ENCODE assay signal across 21 cellular contexts in genomic region chr2:240629419-240629967, GRCh38. TPM values are rescaled to one million over a fixed set of nuclear protein-coding genes. Genes with fewer than 3 reads are reported as not detected.
DNase-seq lines count a peak whose midpoint lies in the region; ATAC-seq and TF ChIP-seq lines count a peak whose summit lies in the region.
"Had no signal": no experiment of that assay in that cellular context is flagged by ENCODE, and none has a peak within 500 bp of the region (broad histone marks: within the 10 kb centered on the region; RNA-seq: fewer than 3 reads in every experiment).

No MANE protein-coding gene starts in this region.

- in situ Hi-C loops in transverse colon (cut with MboI; ENCODE audit: low pct_ligation_motif_present in 1 of 4, low pct_unique_long_range_greater_than_20kb in 1 of 4, low sequenced_read_pairs in 3 of 4) = no loop called here

- H3K4me1 ChIP-seq in transverse colon = no peaks in the 10 kb centered on the region

- peaks cover 44% of the 10 kb centered on the region for H3K36me3 Mint-ChIP-seq in activated T-helper 2 cell treated with anti-CD3 and anti-CD28 coated beads, Interferon-gamma antibody, Interleukin-2, Interleukin-4, amounts not matched to agents 10 μg/mL and 5 μg/mL and 100 μg/mL, durations not matched to agents 14 hours and 24 hours and 36 hours (ENCODE audit: low read depth)
- no peaks in the 10 kb centered on the region for H3K36me3 Mint-ChIP-seq in natural killer cell

- peaks cover 17% of the 10 kb centered on the region for H3K4me1 Mint-ChIP-seq in activated T-helper 2 cell treated with anti-CD3 and anti-CD28 coated beads, Interferon-gamma antibody, Interleukin-2, Interleukin-4, amounts not matched to agents 10 μg/mL and 5 μg/mL and 100 μg/mL, durations not matched to agents 14 hours and 24 hours and 36 hours (ENCODE audit: low read depth)
- peaks cover 8 to 19% of the 10 kb centered on the region in 2 donors for H3K4me1 Mint-ChIP-seq in natural killer cell

- no peak overlapping the region for H3K4me3 ChIP-seq in transverse colon
- H3K4me3 ChIP-seq: GM12878, PC-9, SJSA1 had no signal

- TF ChIP-seq CTCF in natural killer cell (IDR thresholded peaks at IDR 0.05) (no peak), transverse colon (IDR thresholded peaks at IDR 0.05) (no peak)

- peak; percentile 1 for DNase-seq in activated CD4-positive, alpha-beta T cell treated with anti-CD3 and anti-CD28 coated beads for 1 hour
- no peak for DNase-seq in activated CD4-positive, alpha-beta T cell treated with anti-CD3 and anti-CD28 coated beads for 48 hours
- DNase-seq in activated T-helper 2 cell treated with anti-CD3 and anti-CD28 coated beads, Interferon-gamma antibody, Interleukin-2, Interleukin-4, amounts not matched to agents 10 μg/mL and 5 μg/mL and 100 μg/mL, durations not matched to agents 14 hours and 24 hours and 36 hours (ENCODE audit: low spot score) = no peak
- DNase-seq in natural killer cell = peak; percentile 11
- DNase-seq in transverse colon = peak; percentile 4
- DNase-seq in NCI-H187 treated with DMSO at 0.1 percent for 48 hours (lab: John Stamatoyannopoulos, UW) = no peak
- no peak for DNase-seq in medulla oblongata (ENCODE audit: extremely low spot score)
- DNase-seq: CD8-positive, alpha-beta T cell; DND-41; GOT3; NCI-H1436; NCI-H2029 treated with DMSO at 0.1 percent for 48 hours; NCI-H510A; NCI-H82; PC-9 had no signal

- H3K27me3 ChIP-seq in transverse colon = no peaks in the 10 kb centered on the region
- H3K27me3 ChIP-seq: SJSA1 had no signal

- intact Hi-C loops in activated T-helper 2 cell treated with anti-CD3 and anti-CD28 coated beads, Interferon-gamma antibody, Interleukin-2, Interleukin-4, amounts not matched to agents 10 μg/mL and 5 μg/mL and 100 μg/mL, durations not matched to agents 14 hours and 24 hours and 36 hours (cut with micrococcal nuclease) = no loop called here
- intact Hi-C loops in natural killer cell (cut with micrococcal nuclease) (no loop called here), transverse colon (cut with DNase I; ENCODE audit: low total_unique reads) (no loop called here)

- H3K27me3 Mint-ChIP-seq in activated T-helper 2 cell treated with anti-CD3 and anti-CD28 coated beads, Interferon-gamma antibody, Interleukin-2, Interleukin-4, amounts not matched to agents 10 μg/mL and 5 μg/mL and 100 μg/mL, durations not matched to agents 14 hours and 24 hours and 36 hours (ENCODE audit: low read depth) = no peaks in the 10 kb centered on the region
- no peaks in the 10 kb centered on the region for H3K27me3 Mint-ChIP-seq in natural killer cell (ENCODE audit: low read depth in 2 of 2)

- H3K4me3 Mint-ChIP-seq in activated T-helper 2 cell treated with anti-CD3 and anti-CD28 coated beads, Interferon-gamma antibody, Interleukin-2, Interleukin-4, amounts not matched to agents 10 μg/mL and 5 μg/mL and 100 μg/mL, durations not matched to agents 14 hours and 24 hours and 36 hours (ENCODE audit: low read depth) = no peak overlapping the region
- H3K4me3 Mint-ChIP-seq in natural killer cell = no peak overlapping the region
- H3K4me3 Mint-ChIP-seq: CD8-positive, alpha-beta T cell had no signal

- peaks cover 25% of the 10 kb centered on the region for H3K9me3 Mint-ChIP-seq in activated T-helper 2 cell treated with anti-CD3 and anti-CD28 coated beads, Interferon-gamma antibody, Interleukin-2, Interleukin-4, amounts not matched to agents 10 μg/mL and 5 μg/mL and 100 μg/mL, durations not matched to agents 14 hours and 24 hours and 36 hours
- H3K9me3 Mint-ChIP-seq in natural killer cell = peaks cover 2 to 3% of the 10 kb centered on the region in 2 donors

- H3K27ac Mint-ChIP-seq in activated T-helper 2 cell treated with anti-CD3 and anti-CD28 coated beads, Interferon-gamma antibody, Interleukin-2, Interleukin-4, amounts not matched to agents 10 μg/mL and 5 μg/mL and 100 μg/mL, durations not matched to agents 14 hours and 24 hours and 36 hours = peak overlapping the region; percentile 28
- H3K27ac Mint-ChIP-seq in natural killer cell = no peak overlapping the region
- H3K27ac Mint-ChIP-seq: CD8-positive, alpha-beta T cell had no signal

- H3K27ac ChIP-seq in transverse colon = no peak overlapping the region
- H3K27ac ChIP-seq: 22Rv1, KMS-11, PC-9, SJSA1 had no signal

- no peak for TF ChIP-seq POLR2A in transverse colon (IDR thresholded peaks at IDR 0.05)

- no peak for ATAC-seq in natural killer cell
- ATAC-seq in HG02852 (IDR thresholded peaks at IDR 0.05; ENCODE audit: unreplicated experiment) = no peak
- ATAC-seq: CD8-positive, alpha-beta T cell; GM12878 had no signal

- H3K36me3 ChIP-seq in transverse colon = peaks cover 0 to 12% (median 0%) of the 10 kb centered on the region in 4 donors
- H3K36me3 ChIP-seq: SJSA1 had no signal

- H3K9me3 ChIP-seq in transverse colon = no peaks in the 10 kb centered on the region

- no peak for TF ChIP-seq EP300 in transverse colon (IDR thresholded peaks at IDR 0.05; ENCODE audit: low read depth)

- WGBS in transverse colon (ENCODE audit: low coverage in 1 of 2), 2 donors = 79% methylated on average over 8 of the region's 8 CpGs; no CpG with 5 or more reads in 1 of the 2 donors

RNA-seq across cellular contexts. Expression of gene GPR35, which starts 4.2 kb away (rescaled TPM):
- total RNA-seq in activated T-helper 2 cell treated with anti-CD3 and anti-CD28 coated beads, Interferon-gamma antibody, Interleukin-2, Interleukin-4, amounts not matched to agents 10 μg/mL and 5 μg/mL and 100 μg/mL, durations not matched to agents 14 hours and 24 hours and 36 hours = 24.9 and 27.4 TPM in 2 replicates
- total RNA-seq in natural killer cell (10 to 100 TPM; 10.6 to 19.7 (median 15.7) TPM), transverse colon (100 to 1,000 TPM in 3 of 4 donors, 10 to 100 TPM in 1; 91.1 to 244 (median 136) TPM)

RNA-seq across cellular contexts. Expression of gene CAPN10, which starts 43.0 kb away (rescaled TPM):
- 49.6 and 51.1 TPM in 2 replicates for total RNA-seq in activated T-helper 2 cell treated with anti-CD3 and anti-CD28 coated beads, Interferon-gamma antibody, Interleukin-2, Interleukin-4, amounts not matched to agents 10 μg/mL and 5 μg/mL and 100 μg/mL, durations not matched to agents 14 hours and 24 hours and 36 hours
- total RNA-seq in natural killer cell (10 to 100 TPM; 69.3 to 95.1 (median 91.0) TPM), transverse colon (100 to 1,000 TPM in 1 of 4 donors, 10 to 100 TPM in 3; 41.9 to 118 (median 48.7) TPM)

RNA-seq across cellular contexts. Expression of gene AQP12B, which starts 53.2 kb away (rescaled TPM):
- not detected in 2 replicates for total RNA-seq in activated T-helper 2 cell treated with anti-CD3 and anti-CD28 coated beads, Interferon-gamma antibody, Interleukin-2, Interleukin-4, amounts not matched to agents 10 μg/mL and 5 μg/mL and 100 μg/mL, durations not matched to agents 14 hours and 24 hours and 36 hours
- total RNA-seq in natural killer cell (not detected), transverse colon (1 to 10 TPM in 1 of 4 donors, under 1 TPM in 1, not detected in 2; 0.55 to 1.5 TPM)
- total RNA-seq: CD8-positive, alpha-beta T cell; GM12878; M059J; PC-9; SJSA1 had no signal

Comparison
In these comparisons a context has a peak if more than half of its experiments do, and no peak if none do; other contexts are left out.
1. DNase-seq: peak in activated CD4-positive, alpha-beta T cell treated with anti-CD3 and anti-CD28 coated beads for 1 hour (single experiment), natural killer cell (single experiment) and transverse colon (single experiment); none in activated CD4-positive, alpha-beta T cell treated with anti-CD3 and anti-CD28 coated beads for 48 hours (single experiment), activated T-helper 2 cell treated with anti-CD3 and anti-CD28 coated beads, Interferon-gamma antibody, Interleukin-2, Interleukin-4, amounts not matched to agents 10 μg/mL and 5 μg/mL and 100 μg/mL, durations not matched to agents 14 hours and 24 hours and 36 hours (single experiment), NCI-H187 treated with DMSO at 0.1 percent for 48 hours (single experiment) and medulla oblongata (single experiment).